14 cellular contexts compared by ENCODE assay signal in the genomic region with DNA sequence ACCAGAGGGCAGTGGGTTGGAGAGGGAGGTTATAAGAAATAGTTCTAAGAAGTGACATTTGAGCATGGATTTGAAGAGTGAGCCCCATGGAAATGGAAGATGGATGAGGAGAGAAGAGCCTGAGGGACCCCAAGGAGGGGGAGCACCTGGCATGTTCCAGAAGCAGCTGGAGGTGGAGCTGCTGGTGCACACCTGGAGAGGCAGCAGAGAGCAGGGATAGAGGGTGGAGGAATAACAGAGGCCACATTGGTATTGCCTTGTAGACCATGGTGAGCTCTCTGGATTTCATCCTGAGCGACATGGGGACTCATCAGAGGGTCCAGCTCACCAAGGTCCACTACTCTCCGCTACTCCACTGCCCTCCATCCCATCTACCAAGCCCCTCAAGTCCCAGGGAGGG. TPM values are rescaled to one million over a fixed set of nuclear protein-coding genes. Genes with fewer than 3 reads are reported as not detected.
DNase-seq lines count a peak whose midpoint lies in the region; ATAC-seq and TF ChIP-seq lines count a peak whose summit lies in the region.
"Had no signal": no experiment of that assay in that cellular context is flagged by ENCODE, and none has a peak within 500 bp of the region (broad histone marks: within the 10 kb centered on the region; RNA-seq: fewer than 3 reads in every experiment).

No MANE protein-coding gene starts in this region.

- H3K36me3 ChIP-seq in DOHH2 (ENCODE audit: control insufficient read depth, low read length) (no peaks in the 10 kb centered on the region), HCT116 (ENCODE audit: control insufficient read depth in 1 of 2, insufficient read depth in 2 of 2, low read length in 2 of 2) (no peaks in the 10 kb centered on the region), kidney epithelial cell (ENCODE audit: control insufficient read depth, insufficient read depth, low read length) (no peaks in the 10 kb centered on the region)
- H3K36me3 ChIP-seq: MG63, SJSA1, tibial nerve had no signal

- H3K27me3 Mint-ChIP-seq in CD4-positive, alpha-beta T cell, result no peaks in the 10 kb centered on the region

- no peaks in the 10 kb centered on the region for H3K36me3 Mint-ChIP-seq in CD4-positive, alpha-beta T cell (ENCODE audit: low read depth)

- POLR2A ChIA-PET in HCT116 (lab: Charles Lee), result interaction anchor here (0.9 kb wide), 1 partner anchor 9 kb away, joined by 3 read pairs; no protein-coding TSS in a partner anchor
- POLR2A ChIA-PET in CD4-positive, alpha-beta T cell (lab: Charles Lee), result interaction anchor here (1.1 to 2.5 kb wide), 5 partner anchors 11 to 187 kb away, joined by 3 to 16 read pairs (median 4); partner anchors contain the start of gene KDM8

- H3K4me2 ChIP-seq in DOHH2 (ENCODE audit: low read length) (no peak overlapping the region), HCT116 (ENCODE audit: low read length) (no peak overlapping the region)

- no peak overlapping the region for H3K27ac Mint-ChIP-seq in CD4-positive, alpha-beta T cell

- H4K20me1 ChIP-seq in DOHH2 (ENCODE audit: control insufficient read depth, insufficient read depth, low read depth, low read length), result no peaks in the 10 kb centered on the region
- H4K20me1 ChIP-seq in HCT116 (ENCODE audit: insufficient read depth), result no peaks in the 10 kb centered on the region

- H3F3A ChIP-seq in DOHH2 (ENCODE audit: control insufficient read depth, insufficient read depth), result no peaks in the 10 kb centered on the region

- no peaks in the 10 kb centered on the region for H3K9me2 ChIP-seq in DOHH2 (replicated peaks; ENCODE audit: control insufficient read depth, low read length)
- H3K9me2 ChIP-seq in HCT116 (ENCODE audit: insufficient read depth), result no peaks in the 10 kb centered on the region

- H3K27ac ChIP-seq in DOHH2 (ENCODE audit: low read depth, low read length), result no peak overlapping the region
- H3K27ac ChIP-seq in HCT116 (ENCODE audit: low read depth, low read length), result no peak overlapping the region
- H3K27ac ChIP-seq in CD4-positive, alpha-beta T cell (ENCODE audit: low read depth, low read length), result no peak overlapping the region
- H3K27ac ChIP-seq: HL-60, parathyroid adenoma, SJSA1, tibial nerve had no signal

- ATAC-seq in HCT116, result peak; percentile 68
- ATAC-seq in CD4-positive, alpha-beta T cell (ENCODE audit: poor library complexity), result no peak

- TF ChIP-seq POLR2A in HCT116 (IDR thresholded peaks at IDR 0.05; ENCODE audit: borderline replicate concordance, extremely low read depth, insufficient read depth, insufficient read length), result no peak

- RAD21 ChIA-PET in HCT116 (lab: Charles Lee; ENCODE audit: low non-redundant PET in 1 of 2, low total read pairs in 2 of 2, uncharacterized antibody in 2 of 2, unreplicated experiment in 2 of 2), result interaction anchor here in 1 of 2 experiments (1.1 kb wide), 1 partner anchor 187 kb away, joined by 6 read pairs; no protein-coding TSS in a partner anchor

- CTCF ChIA-PET in HCT116 (lab: Charles Lee), result interaction anchor here (1.1 to 6.5 kb wide), 5 partner anchors 10 to 194 kb away, joined by 4 to 69 read pairs (median 5); no protein-coding TSS in a partner anchor
- CTCF ChIA-PET in CD4-positive, alpha-beta T cell (lab: Charles Lee), result interaction anchor here (0.7 to 3.1 kb wide), 4 partner anchors 12 to 54 kb away, joined by 3 to 51 read pairs (median 4); partner anchors contain the start of gene KDM8

- H3K9ac ChIP-seq in HCT116 (ENCODE audit: low read length), result no peak overlapping the region
- H3K9ac ChIP-seq: parathyroid adenoma had no signal

- H2AFZ ChIP-seq in HCT116 (ENCODE audit: low read depth, low read length, poor library complexity, severe bottlenecking), result no peak overlapping the region
- H2AFZ ChIP-seq: parathyroid adenoma had no signal

- no peak overlapping the region for H3K4me3 ChIP-seq in DOHH2 (ENCODE audit: low read length)
- no peak overlapping the region for H3K4me3 ChIP-seq in HCT116 (replicated peaks in 1 of 2; ENCODE audit: low read depth in 1 of 2, low read length in 2 of 2)
- H3K4me3 ChIP-seq in kidney epithelial cell (ENCODE audit: low read depth, low read length), result no peak overlapping the region
- H3K4me3 ChIP-seq: MG63, SJSA1, tibial nerve had no signal

- no TSS peak for BruUV-seq in HCT116 (replicated peaks; lab: Mats Ljungman, UMichigan)

- H3K4me1 ChIP-seq in DOHH2 (ENCODE audit: control insufficient read depth, low read length) (peaks cover 22% of the 10 kb centered on the region), HCT116 (ENCODE audit: control insufficient read depth in 1 of 2, insufficient read depth in 2 of 2, low read length in 2 of 2) (peaks cover 0 to 29% of the 10 kb centered on the region in 2 experiments; a peak in 2 of 4 replicates)
- H3K4me1 ChIP-seq: parathyroid adenoma had no signal

- DNase-seq in HCT116 (ENCODE audit: low read depth, low spot score) (no peak), SK-N-DZ (ENCODE audit: low spot score) (peak; percentile 35), kidney epithelial cell (ENCODE audit: low read depth) (no peak), NCI-H2196 treated with DMSO at 0.1 percent for 48 hours (lab: John Stamatoyannopoulos, UW; ENCODE audit: unreplicated experiment) (no peak), NCI-H1105 treated with DMSO at 0.1 percent for 48 hours (lab: John Stamatoyannopoulos, UW) (no peak)
- DNase-seq in CD4-positive, alpha-beta T cell, result no peak
- DNase-seq: activated naive CD4-positive, alpha-beta T cell; MG63; NCI-H510A treated with DMSO at 0.1 percent for 48 hours had no signal

- H3K79me2 ChIP-seq in DOHH2 (ENCODE audit: control insufficient read depth, low read length), result no peaks in the 10 kb centered on the region
- H3K79me2 ChIP-seq in HCT116 (ENCODE audit: insufficient read depth, low read length), result no peaks in the 10 kb centered on the region
- H3K79me2 ChIP-seq: parathyroid adenoma had no signal

- no peaks in the 10 kb centered on the region for H3K9me3 ChIP-seq in DOHH2 (ENCODE audit: control insufficient read depth, insufficient read depth, low read length)
- no peaks in the 10 kb centered on the region for H3K9me3 ChIP-seq in HCT116 (ENCODE audit: control insufficient read depth in 1 of 2, insufficient read depth in 1 of 2, low read depth in 1 of 2, low read length in 2 of 2)
- no peaks in the 10 kb centered on the region for H3K9me3 ChIP-seq in CD4-positive, alpha-beta T cell (ENCODE audit: control insufficient read depth, low read length)
- H3K9me3 ChIP-seq: MG63, SJSA1 had no signal

- intact Hi-C loops in HCT116 (cut with micrococcal nuclease), result no loop called here
- intact Hi-C loops in CD4-positive, alpha-beta T cell (cut with DNase I, micrococcal nuclease), result no loop called here

- peaks cover 54% of the 10 kb centered on the region for H3K4me1 Mint-ChIP-seq in CD4-positive, alpha-beta T cell (ENCODE audit: low read depth)

- H3K4me3 Mint-ChIP-seq in CD4-positive, alpha-beta T cell, result no peak overlapping the region

- peak; percentile 23 for TF ChIP-seq CTCF in DOHH2 (IDR thresholded peaks at IDR 0.05; ENCODE audit: low read depth, low read length, poor library complexity, severe bottlenecking)
- peak in 2 of 3 experiments; percentile 46 to 56; a peak in 4 of 6 replicates for TF ChIP-seq CTCF in HCT116 (IDR thresholded peaks at IDR 0.05 in 2 of 3, conservative IDR thresholded peaks at IDR 0.05 in 1 of 3; ENCODE audit: borderline replicate concordance in 1 of 3, insufficient read depth in 1 of 3, low read depth in 2 of 3, low read length in 2 of 3)
- peak; percentile 13 for TF ChIP-seq CTCF in kidney epithelial cell (IDR thresholded peaks at IDR 0.05; ENCODE audit: insufficient read depth, low read length, poor library complexity, severe bottlenecking)
- TF ChIP-seq CTCF in CD4-positive, alpha-beta T cell (IDR thresholded peaks at IDR 0.05), result no peak

- peak; percentile 26; the same call in 1 of the 2 replicates for TF ChIP-seq RAD21 in HCT116 (IDR thresholded peaks at IDR 0.05; ENCODE audit: low read depth)

- H3K9me3 Mint-ChIP-seq in CD4-positive, alpha-beta T cell, result no peaks in the 10 kb centered on the region

- H3K27me3 ChIP-seq in DOHH2 (ENCODE audit: control insufficient read depth, low read length) (peaks cover 3% of the 10 kb centered on the region; the same call in 1 of the 2 replicates), HCT116 (ENCODE audit: insufficient read depth, low read length) (no peaks in the 10 kb centered on the region), kidney epithelial cell (ENCODE audit: control insufficient read depth, insufficient read depth, low read length) (peaks cover 3% of the 10 kb centered on the region)
- no peaks in the 10 kb centered on the region for H3K27me3 ChIP-seq in CD4-positive, alpha-beta T cell (ENCODE audit: control insufficient read depth, insufficient read depth, low read length)
- H3K27me3 ChIP-seq: MG63, tibial nerve had no signal

TF ChIP-seq in HCT116, 20 proteins besides CTCF, POLR2A, EP300 and RAD21:
- TF ChIP-seq TCF7L2 (IDR thresholded peaks at IDR 0.05; ENCODE audit: borderline replicate concordance, extremely low read depth, insufficient read depth, insufficient read length) (no peak), ELF1 (IDR thresholded peaks at IDR 0.05; ENCODE audit: borderline replicate concordance, low read depth) (no peak), FOSL1 (IDR thresholded peaks at IDR 0.05; ENCODE audit: low read depth) (no peak), SIN3A (IDR thresholded peaks at IDR 0.05; ENCODE audit: low read depth) (no peak)
- TF ChIP-seq, protein P1, sequence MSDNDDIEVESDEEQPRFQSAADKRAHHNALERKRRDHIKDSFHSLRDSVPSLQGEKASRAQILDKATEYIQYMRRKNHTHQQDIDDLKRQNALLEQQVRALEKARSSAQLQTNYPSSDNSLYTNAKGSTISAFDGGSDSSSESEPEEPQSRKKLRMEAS (IDR thresholded peaks at IDR 0.05), result no peak

RNA-seq across cellular contexts. Expression of gene KDM8, which starts 22.3 kb away (rescaled TPM):
- total RNA-seq in HCT116 (2021; ENCODE audit: unreplicated experiment) (5.3 TPM), kidney epithelial cell (4.0 and 9.9 TPM in 2 replicates)
- 1.4 and 2.1 TPM in 2 replicates for polyA plus RNA-seq in HCT116 (2012)
- polyA plus RNA-seq in SK-N-DZ (2014; cell fraction: cytosol; rRNA removed), result 5.0 and 15.0 TPM in 2 replicates
- polyA plus RNA-seq in SK-N-DZ (2014; cell fraction: nucleus; rRNA removed), result 3.5 and 4.6 TPM in 2 replicates
- 10 to 100 TPM; 15.1 to 17.3 TPM for total RNA-seq in CD4-positive, alpha-beta T cell
